Comparison of ENCODE assay signal across 12 cellular contexts in genomic region chr9:85200726-85201402, GRCh38.
DNase-seq lines count a peak whose midpoint lies in the region; FAIRE-seq and TF ChIP-seq lines count a peak whose summit lies in the region.
"Had no signal": no experiment of that assay in that cellular context is flagged by ENCODE, and none has a peak within 500 bp of the region (broad histone marks: within the 10 kb centered on the region; RNA-seq: fewer than 3 reads in every experiment).

No MANE protein-coding gene starts in this region.

- H3K4me3 ChIP-seq in LNCaP clone FGC (ENCODE audit: low read depth, low read length) (no peak overlapping the region), foreskin fibroblast (ENCODE audit: low read depth in 1 of 2, low read length in 2 of 2) (no peak overlapping the region), stomach (no peak overlapping the region), endodermal cell (ENCODE audit: low read length) (no peak overlapping the region)
- H3K4me3 ChIP-seq: SJSA1 had no signal

- no peaks in the 10 kb centered on the region for H3K36me3 Mint-ChIP-seq in endodermal cell (ENCODE audit: low read depth)
- H3K36me3 Mint-ChIP-seq: activated naive CD4-positive, alpha-beta T cell treated with anti-CD3 and anti-CD28 coated beads, Interleukin-2, amount 10 ng/mL, durations not matched to agents 7 days and 5 days; naive thymus-derived CD8-positive, alpha-beta T cell had no signal

- 36 to 65% (median 56%) methylated on average over 3 of the region's 3 CpGs for WGBS in stomach, 5 donors
- WGBS in endodermal cell (ENCODE audit: insufficient coverage in 1 of 2, insufficient read length in 1 of 2), 2 experiments: 78 to 87% methylated on average over 1 to 3 of the region's 3 CpGs

- H3K4me1 ChIP-seq in stomach (peaks cover 0 to 14% (median 5%) of the 10 kb centered on the region in 4 donors), endodermal cell (ENCODE audit: control insufficient read depth, insufficient read depth, low read length) (peaks cover 4% of the 10 kb centered on the region)
- H3K4me1 ChIP-seq: SJSA1 had no signal

- no peaks in the 10 kb centered on the region for H3K27me3 ChIP-seq in stomach
- H3K27me3 ChIP-seq in endodermal cell (ENCODE audit: control insufficient read depth, insufficient read depth, low read length, poor library complexity, severe bottlenecking): no peaks in the 10 kb centered on the region
- H3K27me3 ChIP-seq: SJSA1 had no signal

- no peak overlapping the region for H3K4me3 Mint-ChIP-seq in endodermal cell
- H3K4me3 Mint-ChIP-seq: activated naive CD4-positive, alpha-beta T cell treated with anti-CD3 and anti-CD28 coated beads, Interleukin-2, amount 10 ng/mL, durations not matched to agents 7 days and 5 days; naive thymus-derived CD8-positive, alpha-beta T cell had no signal

- TF ChIP-seq POLR2A in stomach (IDR thresholded peaks at IDR 0.05) (no peak), H54 (IDR thresholded peaks at IDR 0.05; ENCODE audit: low read depth, low read length) (no peak)

- H3K4me1 Mint-ChIP-seq in endodermal cell: peaks cover 12% of the 10 kb centered on the region
- H3K4me1 Mint-ChIP-seq: activated naive CD4-positive, alpha-beta T cell treated with anti-CD3 and anti-CD28 coated beads, Interleukin-2, amount 10 ng/mL, durations not matched to agents 7 days and 5 days; naive thymus-derived CD8-positive, alpha-beta T cell had no signal

- H3K27me3 Mint-ChIP-seq in endodermal cell (ENCODE audit: insufficient read depth): peaks cover 1% of the 10 kb centered on the region
- H3K27me3 Mint-ChIP-seq: activated naive CD4-positive, alpha-beta T cell treated with anti-CD3 and anti-CD28 coated beads, Interleukin-2, amount 10 ng/mL, durations not matched to agents 7 days and 5 days; naive thymus-derived CD8-positive, alpha-beta T cell had no signal

- H3K9ac ChIP-seq in endodermal cell (ENCODE audit: extremely low read depth, low read length, poor library complexity, severe bottlenecking): no peak overlapping the region

- H3K27ac Mint-ChIP-seq in endodermal cell: no peak overlapping the region
- H3K27ac Mint-ChIP-seq: activated naive CD4-positive, alpha-beta T cell treated with anti-CD3 and anti-CD28 coated beads, Interleukin-2, amount 10 ng/mL, durations not matched to agents 7 days and 5 days; naive thymus-derived CD8-positive, alpha-beta T cell had no signal

- H3K36me3 ChIP-seq in stomach: no peaks in the 10 kb centered on the region
- H3K36me3 ChIP-seq in endodermal cell (ENCODE audit: control insufficient read depth, insufficient read depth, low read length): no peaks in the 10 kb centered on the region
- H3K36me3 ChIP-seq: SJSA1 had no signal

- no peak for FAIRE-seq in H54 (lab: Jason Lieb, UNC)
- FAIRE-seq: islet of Langerhans had no signal

- DNase-seq in LNCaP clone FGC (ENCODE audit: low read depth) (peak; percentile 97), foreskin fibroblast (peak; percentile 34 to 66), stomach (peak; percentile 77), H54 (ENCODE audit: insufficient read length, low spot score) (no peak), MV-4-11 (lab: John Stamatoyannopoulos, UW) (no peak), endodermal cell (no peak)
- DNase-seq: activated naive CD4-positive, alpha-beta T cell treated with anti-CD3 and anti-CD28 coated beads, Interleukin-2, amount 10 ng/mL, durations not matched to agents 7 days and 5 days; naive thymus-derived CD8-positive, alpha-beta T cell; NCI-H1436 treated with DMSO at 0.1 percent for 48 hours had no signal

- H3K9me3 ChIP-seq in stomach (no peaks in the 10 kb centered on the region), endodermal cell (ENCODE audit: control insufficient read depth, low read length) (peaks cover 11% of the 10 kb centered on the region)
- H3K9me3 ChIP-seq: SJSA1 had no signal

- no peaks in the 10 kb centered on the region for H3K9me3 Mint-ChIP-seq in endodermal cell
- H3K9me3 Mint-ChIP-seq: activated naive CD4-positive, alpha-beta T cell treated with anti-CD3 and anti-CD28 coated beads, Interleukin-2, amount 10 ng/mL, durations not matched to agents 7 days and 5 days had no signal

- intact Hi-C loops in stomach (cut with DNase I; ENCODE audit: low total_unique reads): no loop called here

- H3K27ac ChIP-seq in VCaP (peak overlapping the region; percentile 41), stomach (peak overlapping the region in 2 of 5 donors; percentile 17 to 81), endodermal cell (ENCODE audit: low read depth, low read length) (no peak overlapping the region)
- H3K27ac ChIP-seq: SJSA1 had no signal

- TF ChIP-seq CTCF in LNCaP clone FGC (IDR thresholded peaks at IDR 0.05; ENCODE audit: control insufficient read depth, extremely low read depth, insufficient read depth) (no peak), VCaP (conservative IDR thresholded peaks at IDR 0.05) (no peak), foreskin fibroblast (IDR thresholded peaks at IDR 0.05; ENCODE audit: low read depth, low read length) (no peak), stomach (IDR thresholded peaks at IDR 0.05) (no peak), endodermal cell (conservative IDR thresholded peaks at IDR 0.05) (no peak)

- TF ChIP-seq EP300 in stomach (IDR thresholded peaks at IDR 0.05): no peak

Comparison
In these comparisons a context has a peak if more than half of its experiments do, and no peak if none do; other contexts are left out.
1. DNase-seq: peak in LNCaP clone FGC (single experiment), foreskin fibroblast (2 of 2) and stomach (single experiment); none in H54 (single experiment), MV-4-11 (single experiment) and endodermal cell (single experiment).